8 cellular contexts compared by ENCODE assay signal in the genomic region with DNA sequence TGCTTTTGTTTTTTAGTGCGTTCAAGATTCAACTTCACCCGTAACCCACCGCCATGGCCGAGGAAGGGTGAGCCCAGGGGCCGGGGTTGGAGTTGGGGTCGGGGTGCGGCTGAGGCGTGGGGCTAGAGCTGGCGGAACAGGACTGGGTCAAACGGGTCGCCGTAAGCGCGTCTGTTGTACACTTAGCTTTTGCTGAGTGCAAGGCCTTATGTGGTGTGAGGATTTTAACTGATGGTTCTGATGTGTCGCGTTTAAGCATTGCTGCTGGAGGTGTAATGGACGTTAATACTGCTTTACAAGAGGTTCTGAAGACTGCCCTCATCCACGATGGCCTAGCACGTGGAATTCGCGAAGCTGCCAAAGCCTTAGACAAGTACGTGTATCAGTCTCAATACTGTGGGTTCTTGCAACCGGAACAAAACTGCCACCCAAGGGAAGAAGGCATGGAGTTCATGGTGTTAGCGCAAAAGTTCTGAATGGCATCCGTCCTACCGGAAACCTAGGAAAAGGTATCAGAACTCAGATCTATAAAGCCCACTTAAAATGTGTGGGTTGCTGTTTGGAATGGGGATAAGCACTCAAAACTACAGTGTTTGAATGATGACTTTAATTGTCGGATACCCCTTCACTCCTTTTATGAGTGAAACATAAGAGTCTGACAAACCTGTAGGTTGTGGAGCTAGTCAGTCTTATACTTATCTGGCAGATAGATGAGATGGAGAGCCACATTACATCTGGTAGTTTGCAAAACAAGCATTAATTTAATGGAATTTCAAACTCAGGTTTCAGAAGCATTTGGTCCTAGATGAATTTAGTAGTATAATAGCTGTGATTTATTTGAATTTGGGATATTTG. TPM values are rescaled to one million over a fixed set of nuclear protein-coding genes. Genes with fewer than 3 reads are reported as not detected.
DNase-seq lines count a peak whose midpoint lies in the region; ATAC-seq and TF ChIP-seq lines count a peak whose summit lies in the region.

No MANE protein-coding gene starts in this region.

- H3K27me3 ChIP-seq in KMS-11 (ENCODE audit: insufficient read depth, low read depth) = no peaks in the 10 kb centered on the region

- peaks cover 37% of the 10 kb centered on the region for H4K20me1 ChIP-seq in KMS-11 (ENCODE audit: insufficient read depth)

- peak overlapping the region; percentile 94 for H3K27ac ChIP-seq in KMS-11

- peak; percentile 16 for DNase-seq in CD1c-positive myeloid dendritic cell (ENCODE audit: extremely low spot score)
- DNase-seq in activated naive CD8-positive, alpha-beta T cell treated with anti-CD3 and anti-CD28 coated beads, Interleukin-2, amount 50 U/mL, for 24 hours = no peak
- no peak for DNase-seq in immature natural killer cell
- no peak for DNase-seq in stimulated activated naive CD8-positive, alpha-beta T cell treated with anti-CD3 and anti-CD28 coated beads, Interleukin-15, amount 100 ng/mL, for 72 hours
- no peak for DNase-seq in cerebellar cortex (ENCODE audit: low spot score)

- H3K4me1 ChIP-seq in KMS-11 (ENCODE audit: low read depth, poor library complexity, severe bottlenecking) = peaks cover 30% of the 10 kb centered on the region

- peak overlapping the region; percentile 96 for H3K27ac Mint-ChIP-seq in activated naive CD8-positive, alpha-beta T cell treated with anti-CD3 and anti-CD28 coated beads, Interleukin-2, amount 50 U/mL, for 24 hours
- H3K27ac Mint-ChIP-seq in immature natural killer cell = peak overlapping the region; percentile 89 to 98 (median 96)
- peak overlapping the region; percentile 99 to 100 for H3K27ac Mint-ChIP-seq in stimulated activated naive CD8-positive, alpha-beta T cell treated with anti-CD3 and anti-CD28 coated beads, Interleukin-15, amount 100 ng/mL, for 72 hours

- peak overlapping the region; percentile 97 for H3K4me2 ChIP-seq in KMS-11

- no peaks in the 10 kb centered on the region for H3K9me3 Mint-ChIP-seq in activated naive CD8-positive, alpha-beta T cell treated with anti-CD3 and anti-CD28 coated beads, Interleukin-2, amount 50 U/mL, for 24 hours
- H3K9me3 Mint-ChIP-seq in immature natural killer cell = no peaks in the 10 kb centered on the region
- H3K9me3 Mint-ChIP-seq in stimulated activated naive CD8-positive, alpha-beta T cell treated with anti-CD3 and anti-CD28 coated beads, Interleukin-15, amount 100 ng/mL, for 72 hours = no peaks in the 10 kb centered on the region

- H3K4me3 Mint-ChIP-seq in activated naive CD8-positive, alpha-beta T cell treated with anti-CD3 and anti-CD28 coated beads, Interleukin-2, amount 50 U/mL, for 24 hours = peak overlapping the region; percentile 93
- peak overlapping the region; percentile 96 to 99 (median 98) for H3K4me3 Mint-ChIP-seq in immature natural killer cell
- peak overlapping the region; percentile 97 to 98 for H3K4me3 Mint-ChIP-seq in stimulated activated naive CD8-positive, alpha-beta T cell treated with anti-CD3 and anti-CD28 coated beads, Interleukin-15, amount 100 ng/mL, for 72 hours

- H3K36me3 Mint-ChIP-seq in activated naive CD8-positive, alpha-beta T cell treated with anti-CD3 and anti-CD28 coated beads, Interleukin-2, amount 50 U/mL, for 24 hours (ENCODE audit: low read depth) = peaks cover 60% of the 10 kb centered on the region
- peaks cover 5 to 21% (median 17%) of the 10 kb centered on the region in 3 donors for H3K36me3 Mint-ChIP-seq in immature natural killer cell

- no peaks in the 10 kb centered on the region for H3K27me3 Mint-ChIP-seq in activated naive CD8-positive, alpha-beta T cell treated with anti-CD3 and anti-CD28 coated beads, Interleukin-2, amount 50 U/mL, for 24 hours
- H3K27me3 Mint-ChIP-seq in immature natural killer cell (ENCODE audit: low read depth in 3 of 3) = peaks cover 12 to 25% (median 17%) of the 10 kb centered on the region in 3 donors
- no peaks in the 10 kb centered on the region for H3K27me3 Mint-ChIP-seq in stimulated activated naive CD8-positive, alpha-beta T cell treated with anti-CD3 and anti-CD28 coated beads, Interleukin-15, amount 100 ng/mL, for 72 hours

- TF ChIP-seq CTCF in KMS-11 (conservative IDR thresholded peaks at IDR 0.05; ENCODE audit: low read depth, low read length) = no peak

- peaks cover 62% of the 10 kb centered on the region for H3K4me1 Mint-ChIP-seq in activated naive CD8-positive, alpha-beta T cell treated with anti-CD3 and anti-CD28 coated beads, Interleukin-2, amount 50 U/mL, for 24 hours
- peaks cover 47 to 68% of the 10 kb centered on the region in 2 donors for H3K4me1 Mint-ChIP-seq in immature natural killer cell
- peaks cover 54% of the 10 kb centered on the region for H3K4me1 Mint-ChIP-seq in stimulated activated naive CD8-positive, alpha-beta T cell treated with anti-CD3 and anti-CD28 coated beads, Interleukin-15, amount 100 ng/mL, for 72 hours

- peaks cover 26% of the 10 kb centered on the region for H3K79me2 ChIP-seq in KMS-11 (ENCODE audit: insufficient read depth, low read depth)

- H3K9ac ChIP-seq in KMS-11 = peak overlapping the region; percentile 98

- ATAC-seq in GM21526 (IDR thresholded peaks at IDR 0.05; ENCODE audit: low FRiP score, unreplicated experiment) = peak; percentile 12
- ATAC-seq in activated naive CD8-positive, alpha-beta T cell treated with anti-CD3 and anti-CD28 coated beads, Interleukin-2, amount 50 U/mL, for 24 hours = peak; percentile 3
- peak; percentile 29 for ATAC-seq in stimulated activated naive CD8-positive, alpha-beta T cell treated with anti-CD3 and anti-CD28 coated beads, Interleukin-15, amount 100 ng/mL, for 72 hours
- ATAC-seq in GM21423 (IDR thresholded peaks at IDR 0.05; ENCODE audit: unreplicated experiment) = no peak

- no peak overlapping the region for H2AFZ ChIP-seq in KMS-11 (ENCODE audit: low read depth)

- H3K4me3 ChIP-seq in KMS-11 (IDR thresholded peaks at IDR 0.05; ENCODE audit: insufficient read depth, low read depth, low read length) = peak overlapping the region; percentile 12

- peaks cover 26% of the 10 kb centered on the region; the same call in 1 of the 2 replicates for H3K36me3 ChIP-seq in KMS-11 (ENCODE audit: insufficient read depth)

RNA-seq across cellular contexts. Expression of gene RPS12, which starts 0.6 kb away (rescaled TPM):
- polyA plus RNA-seq in immature natural killer cell = 1,000 to 10,000 TPM in 1 of 3 donors, 100 to 1,000 TPM in 2; 551 to 1,120 (median 856) TPM

RNA-seq across cellular contexts. Expression of gene SLC18B1, which starts 16.5 kb away (rescaled TPM):
- polyA plus RNA-seq in immature natural killer cell = 1 to 10 TPM; 4.1 to 6.0 (median 4.7) TPM

RNA-seq across cellular contexts. Expression of gene VNN2, which starts 57.2 kb away (rescaled TPM):
- 10 to 100 TPM; 46.8 to 63.6 (median 46.9) TPM for polyA plus RNA-seq in immature natural killer cell
